2 cellular contexts compared by ENCODE assay signal in the genomic region with DNA sequence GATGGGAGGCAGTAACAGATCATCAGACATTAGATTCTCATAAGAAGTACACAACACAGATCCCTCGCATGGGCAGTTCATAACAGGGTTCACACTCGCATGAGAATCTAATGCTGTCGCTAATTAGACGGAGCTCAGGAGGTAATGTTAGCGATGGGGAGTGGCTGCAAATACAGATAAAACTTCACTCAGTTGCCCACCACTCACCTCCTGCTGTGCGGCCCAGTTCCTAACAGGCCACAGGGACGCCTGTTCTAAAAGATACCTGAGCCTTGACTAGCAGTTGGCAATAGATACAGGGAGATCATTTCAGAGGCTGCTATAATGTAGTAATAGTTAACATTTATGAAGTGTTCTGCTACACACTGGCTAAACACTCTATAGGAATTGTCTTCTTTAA.
TF ChIP-seq lines count a peak whose summit lies in the region.

No MANE protein-coding gene starts in this region.

TF ChIP-seq in HEK293, 187 proteins besides CTCF, POLR2A, EP300 and RAD21:
- TF ChIP-seq ZNF610 (tag by site-specific recombination; IDR thresholded peaks at IDR 0.05; ENCODE audit: borderline replicate concordance) (peak; percentile 99), KLF10 (tag by site-specific recombination; IDR thresholded peaks at IDR 0.05) (no peak), WT1 (tag by site-specific recombination; IDR thresholded peaks at IDR 0.05) (no peak), YY1 (tag by site-specific recombination; IDR thresholded peaks at IDR 0.05) (no peak)
- TF ChIP-seq, protein P1, sequence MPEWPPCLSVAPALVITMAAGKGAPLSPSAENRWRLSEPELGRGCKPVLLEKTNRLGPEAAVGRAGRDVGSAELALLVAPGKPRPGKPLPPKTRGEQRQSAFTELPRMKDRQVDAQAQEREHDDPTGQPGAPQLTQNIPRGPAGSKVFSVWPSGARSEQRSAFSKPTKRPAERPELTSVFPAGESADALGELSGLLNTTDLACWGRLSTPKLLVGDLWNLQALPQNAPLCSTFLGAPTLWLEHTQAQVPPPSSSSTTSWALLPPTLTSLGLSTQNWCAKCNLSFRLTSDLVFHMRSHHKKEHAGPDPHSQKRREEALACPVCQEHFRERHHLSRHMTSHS (tag by site-specific recombination; IDR thresholded peaks at IDR 0.05) = no peak
- TF ChIP-seq, protein P2, sequence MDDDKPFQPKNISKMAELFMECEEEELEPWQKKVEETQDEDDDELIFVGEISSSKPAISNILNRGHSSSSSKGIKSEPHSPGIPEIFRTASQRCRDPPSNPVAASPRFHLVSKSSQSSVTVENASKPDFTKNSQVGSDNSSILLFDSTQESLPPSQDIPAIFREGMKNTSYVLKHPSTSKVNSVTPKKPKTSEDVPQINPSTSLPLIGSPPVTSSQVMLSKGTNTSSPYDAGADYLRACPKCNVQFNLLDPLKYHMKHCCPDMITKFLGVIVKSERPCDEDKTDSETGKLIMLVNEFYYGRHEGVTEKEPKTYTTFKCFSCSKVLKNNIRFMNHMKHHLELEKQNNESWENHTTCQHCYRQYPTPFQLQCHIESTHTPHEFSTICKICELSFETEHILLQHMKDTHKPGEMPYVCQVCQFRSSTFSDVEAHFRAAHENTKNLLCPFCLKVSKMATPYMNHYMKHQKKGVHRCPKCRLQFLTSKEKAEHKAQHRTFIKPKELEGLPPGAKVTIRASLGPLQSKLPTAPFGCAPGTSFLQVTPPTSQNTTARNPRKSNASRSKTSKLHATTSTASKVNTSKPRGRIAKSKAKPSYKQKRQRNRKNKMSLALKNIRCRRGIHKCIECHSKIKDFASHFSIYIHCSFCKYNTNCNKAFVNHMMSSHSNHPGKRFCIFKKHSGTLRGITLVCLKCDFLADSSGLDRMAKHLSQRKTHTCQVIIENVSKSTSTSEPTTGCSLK (tag by site-specific recombination; IDR thresholded peaks at IDR 0.05) = no peak

TF ChIP-seq in GM12878, 131 proteins besides CTCF, POLR2A, EP300 and RAD21:
- TF ChIP-seq, protein P3, sequence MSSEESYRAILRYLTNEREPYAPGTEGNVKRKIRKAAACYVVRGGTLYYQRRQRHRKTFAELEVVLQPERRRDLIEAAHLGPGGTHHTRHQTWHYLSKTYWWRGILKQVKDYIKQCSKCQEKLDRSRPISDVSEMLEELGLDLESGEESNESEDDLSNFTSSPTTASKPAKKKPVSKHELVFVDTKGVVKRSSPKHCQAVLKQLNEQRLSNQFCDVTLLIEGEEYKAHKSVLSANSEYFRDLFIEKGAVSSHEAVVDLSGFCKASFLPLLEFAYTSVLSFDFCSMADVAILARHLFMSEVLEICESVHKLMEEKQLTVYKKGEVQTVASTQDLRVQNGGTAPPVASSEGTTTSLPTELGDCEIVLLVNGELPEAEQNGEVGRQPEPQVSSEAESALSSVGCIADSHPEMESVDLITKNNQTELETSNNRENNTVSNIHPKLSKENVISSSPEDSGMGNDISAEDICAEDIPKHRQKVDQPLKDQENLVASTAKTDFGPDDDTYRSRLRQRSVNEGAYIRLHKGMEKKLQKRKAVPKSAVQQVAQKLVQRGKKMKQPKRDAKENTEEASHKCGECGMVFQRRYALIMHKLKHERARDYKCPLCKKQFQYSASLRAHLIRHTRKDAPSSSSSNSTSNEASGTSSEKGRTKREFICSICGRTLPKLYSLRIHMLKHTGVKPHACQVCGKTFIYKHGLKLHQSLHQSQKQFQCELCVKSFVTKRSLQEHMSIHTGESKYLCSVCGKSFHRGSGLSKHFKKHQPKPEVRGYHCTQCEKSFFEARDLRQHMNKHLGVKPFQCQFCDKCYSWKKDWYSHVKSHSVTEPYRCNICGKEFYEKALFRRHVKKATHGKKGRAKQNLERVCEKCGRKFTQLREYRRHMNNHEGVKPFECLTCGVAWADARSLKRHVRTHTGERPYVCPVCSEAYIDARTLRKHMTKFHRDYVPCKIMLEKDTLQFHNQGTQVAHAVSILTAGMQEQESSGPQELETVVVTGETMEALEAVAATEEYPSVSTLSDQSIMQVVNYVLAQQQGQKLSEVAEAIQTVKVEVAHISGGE (CRISPR knock-in tag; IDR thresholded peaks at IDR 0.05) = no peak
- TF ChIP-seq TCF3 (IDR thresholded peaks at IDR 0.05; ENCODE audit: borderline replicate concordance, insufficient read depth, low read depth, low read length) (no peak), IKZF2 (IDR thresholded peaks at IDR 0.05) (no peak), ZNF207 (IDR thresholded peaks at IDR 0.05; ENCODE audit: borderline replicate concordance) (no peak), STAT1 (conservative IDR thresholded peaks at IDR 0.05) (no peak), RCOR1 (conservative IDR thresholded peaks at IDR 0.05; ENCODE audit: low read depth, low read length) (no peak), CHD1 (IDR thresholded peaks at IDR 0.05; ENCODE audit: low read depth, low read length) (no peak), MTA3 (IDR thresholded peaks at IDR 0.05; ENCODE audit: borderline replicate concordance, low read length) (no peak), MTA2 (IDR thresholded peaks at IDR 0.05; ENCODE audit: low read depth) (no peak), RFX5 (IDR thresholded peaks at IDR 0.05; ENCODE audit: low read depth, low read length) (no peak), CBFB (IDR thresholded peaks at IDR 0.05; ENCODE audit: low read depth) (no peak)
- TF ChIP-seq, protein P4, sequence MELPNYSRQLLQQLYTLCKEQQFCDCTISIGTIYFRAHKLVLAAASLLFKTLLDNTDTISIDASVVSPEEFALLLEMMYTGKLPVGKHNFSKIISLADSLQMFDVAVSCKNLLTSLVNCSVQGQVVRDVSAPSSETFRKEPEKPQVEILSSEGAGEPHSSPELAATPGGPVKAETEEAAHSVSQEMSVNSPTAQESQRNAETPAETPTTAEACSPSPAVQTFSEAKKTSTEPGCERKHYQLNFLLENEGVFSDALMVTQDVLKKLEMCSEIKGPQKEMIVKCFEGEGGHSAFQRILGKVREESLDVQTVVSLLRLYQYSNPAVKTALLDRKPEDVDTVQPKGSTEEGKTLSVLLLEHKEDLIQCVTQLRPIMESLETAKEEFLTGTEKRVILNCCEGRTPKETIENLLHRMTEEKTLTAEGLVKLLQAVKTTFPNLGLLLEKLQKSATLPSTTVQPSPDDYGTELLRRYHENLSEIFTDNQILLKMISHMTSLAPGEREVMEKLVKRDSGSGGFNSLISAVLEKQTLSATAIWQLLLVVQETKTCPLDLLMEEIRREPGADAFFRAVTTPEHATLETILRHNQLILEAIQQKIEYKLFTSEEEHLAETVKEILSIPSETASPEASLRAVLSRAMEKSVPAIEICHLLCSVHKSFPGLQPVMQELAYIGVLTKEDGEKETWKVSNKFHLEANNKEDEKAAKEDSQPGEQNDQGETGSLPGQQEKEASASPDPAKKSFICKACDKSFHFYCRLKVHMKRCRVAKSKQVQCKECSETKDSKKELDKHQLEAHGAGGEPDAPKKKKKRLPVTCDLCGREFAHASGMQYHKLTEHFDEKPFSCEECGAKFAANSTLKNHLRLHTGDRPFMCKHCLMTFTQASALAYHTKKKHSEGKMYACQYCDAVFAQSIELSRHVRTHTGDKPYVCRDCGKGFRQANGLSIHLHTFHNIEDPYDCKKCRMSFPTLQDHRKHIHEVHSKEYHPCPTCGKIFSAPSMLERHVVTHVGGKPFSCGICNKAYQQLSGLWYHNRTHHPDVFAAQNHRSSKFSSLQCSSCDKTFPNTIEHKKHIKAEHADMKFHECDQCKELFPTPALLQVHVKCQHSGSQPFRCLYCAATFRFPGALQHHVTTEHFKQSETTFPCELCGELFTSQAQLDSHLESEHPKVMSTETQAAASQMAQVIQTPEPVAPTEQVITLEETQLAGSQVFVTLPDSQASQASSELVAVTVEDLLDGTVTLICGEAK (IDR thresholded peaks at IDR 0.05; ENCODE audit: borderline replicate concordance) = no peak
- TF ChIP-seq, protein P5, sequence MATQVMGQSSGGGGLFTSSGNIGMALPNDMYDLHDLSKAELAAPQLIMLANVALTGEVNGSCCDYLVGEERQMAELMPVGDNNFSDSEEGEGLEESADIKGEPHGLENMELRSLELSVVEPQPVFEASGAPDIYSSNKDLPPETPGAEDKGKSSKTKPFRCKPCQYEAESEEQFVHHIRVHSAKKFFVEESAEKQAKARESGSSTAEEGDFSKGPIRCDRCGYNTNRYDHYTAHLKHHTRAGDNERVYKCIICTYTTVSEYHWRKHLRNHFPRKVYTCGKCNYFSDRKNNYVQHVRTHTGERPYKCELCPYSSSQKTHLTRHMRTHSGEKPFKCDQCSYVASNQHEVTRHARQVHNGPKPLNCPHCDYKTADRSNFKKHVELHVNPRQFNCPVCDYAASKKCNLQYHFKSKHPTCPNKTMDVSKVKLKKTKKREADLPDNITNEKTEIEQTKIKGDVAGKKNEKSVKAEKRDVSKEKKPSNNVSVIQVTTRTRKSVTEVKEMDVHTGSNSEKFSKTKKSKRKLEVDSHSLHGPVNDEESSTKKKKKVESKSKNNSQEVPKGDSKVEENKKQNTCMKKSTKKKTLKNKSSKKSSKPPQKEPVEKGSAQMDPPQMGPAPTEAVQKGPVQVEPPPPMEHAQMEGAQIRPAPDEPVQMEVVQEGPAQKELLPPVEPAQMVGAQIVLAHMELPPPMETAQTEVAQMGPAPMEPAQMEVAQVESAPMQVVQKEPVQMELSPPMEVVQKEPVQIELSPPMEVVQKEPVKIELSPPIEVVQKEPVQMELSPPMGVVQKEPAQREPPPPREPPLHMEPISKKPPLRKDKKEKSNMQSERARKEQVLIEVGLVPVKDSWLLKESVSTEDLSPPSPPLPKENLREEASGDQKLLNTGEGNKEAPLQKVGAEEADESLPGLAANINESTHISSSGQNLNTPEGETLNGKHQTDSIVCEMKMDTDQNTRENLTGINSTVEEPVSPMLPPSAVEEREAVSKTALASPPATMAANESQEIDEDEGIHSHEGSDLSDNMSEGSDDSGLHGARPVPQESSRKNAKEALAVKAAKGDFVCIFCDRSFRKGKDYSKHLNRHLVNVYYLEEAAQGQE (IDR thresholded peaks at IDR 0.05; ENCODE audit: low read depth, low read length) = no peak
- TF ChIP-seq, protein P6, sequence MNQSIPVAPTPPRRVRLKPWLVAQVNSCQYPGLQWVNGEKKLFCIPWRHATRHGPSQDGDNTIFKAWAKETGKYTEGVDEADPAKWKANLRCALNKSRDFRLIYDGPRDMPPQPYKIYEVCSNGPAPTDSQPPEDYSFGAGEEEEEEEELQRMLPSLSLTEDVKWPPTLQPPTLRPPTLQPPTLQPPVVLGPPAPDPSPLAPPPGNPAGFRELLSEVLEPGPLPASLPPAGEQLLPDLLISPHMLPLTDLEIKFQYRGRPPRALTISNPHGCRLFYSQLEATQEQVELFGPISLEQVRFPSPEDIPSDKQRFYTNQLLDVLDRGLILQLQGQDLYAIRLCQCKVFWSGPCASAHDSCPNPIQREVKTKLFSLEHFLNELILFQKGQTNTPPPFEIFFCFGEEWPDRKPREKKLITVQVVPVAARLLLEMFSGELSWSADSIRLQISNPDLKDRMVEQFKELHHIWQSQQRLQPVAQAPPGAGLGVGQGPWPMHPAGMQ (IDR thresholded peaks at IDR 0.05; ENCODE audit: borderline replicate concordance) = no peak
- TF ChIP-seq, protein P7, sequence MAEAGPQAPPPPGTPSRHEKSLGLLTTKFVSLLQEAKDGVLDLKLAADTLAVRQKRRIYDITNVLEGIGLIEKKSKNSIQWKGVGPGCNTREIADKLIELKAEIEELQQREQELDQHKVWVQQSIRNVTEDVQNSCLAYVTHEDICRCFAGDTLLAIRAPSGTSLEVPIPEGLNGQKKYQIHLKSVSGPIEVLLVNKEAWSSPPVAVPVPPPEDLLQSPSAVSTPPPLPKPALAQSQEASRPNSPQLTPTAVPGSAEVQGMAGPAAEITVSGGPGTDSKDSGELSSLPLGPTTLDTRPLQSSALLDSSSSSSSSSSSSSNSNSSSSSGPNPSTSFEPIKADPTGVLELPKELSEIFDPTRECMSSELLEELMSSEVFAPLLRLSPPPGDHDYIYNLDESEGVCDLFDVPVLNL (IDR thresholded peaks at IDR 0.05; ENCODE audit: low read depth, low read length) = no peak
